In the genomic region with DNA sequence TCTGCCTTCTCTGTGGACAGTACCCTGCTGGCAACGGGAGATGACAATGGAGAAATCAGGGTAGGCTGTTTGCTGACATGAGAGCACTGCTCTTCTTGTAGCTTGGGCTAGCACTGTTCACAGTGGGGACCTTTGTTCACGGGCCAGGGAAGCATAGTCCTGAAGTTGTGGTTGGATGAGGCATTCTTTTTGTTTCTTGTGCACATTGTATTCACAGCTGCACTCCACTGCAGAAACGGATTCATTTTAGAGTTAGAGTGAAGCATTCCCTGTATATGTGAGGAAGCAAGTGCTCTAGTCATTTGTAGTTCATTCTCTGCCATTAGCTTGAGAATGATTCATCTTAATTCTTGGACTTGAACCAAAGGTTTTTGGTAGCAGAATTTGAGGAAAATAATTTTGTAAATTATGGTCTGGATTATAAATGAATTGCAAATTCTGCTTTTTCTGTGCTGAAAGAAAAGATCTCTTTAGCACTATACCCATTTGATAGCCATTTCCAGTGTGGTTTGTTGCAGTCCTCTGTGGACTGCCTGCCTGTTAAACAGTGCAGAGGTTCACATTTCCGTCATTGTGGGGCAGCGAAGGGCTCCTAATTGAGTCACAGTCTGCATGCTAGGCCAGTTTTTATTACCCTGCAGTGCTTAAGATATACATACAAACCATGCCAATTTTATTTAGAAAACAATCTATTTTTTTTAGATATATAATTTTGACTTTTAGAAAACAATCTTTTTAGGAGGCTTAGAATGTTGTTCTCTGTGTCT, we compare ENCODE assay signal across 1 cellular context.
TF ChIP-seq lines count a peak whose summit lies in the region.

No MANE protein-coding gene starts in this region.

TF ChIP-seq in Ishikawa, 13 proteins besides CTCF, POLR2A, EP300 and RAD21 (continued from another document):
- TF ChIP-seq, protein P1, sequence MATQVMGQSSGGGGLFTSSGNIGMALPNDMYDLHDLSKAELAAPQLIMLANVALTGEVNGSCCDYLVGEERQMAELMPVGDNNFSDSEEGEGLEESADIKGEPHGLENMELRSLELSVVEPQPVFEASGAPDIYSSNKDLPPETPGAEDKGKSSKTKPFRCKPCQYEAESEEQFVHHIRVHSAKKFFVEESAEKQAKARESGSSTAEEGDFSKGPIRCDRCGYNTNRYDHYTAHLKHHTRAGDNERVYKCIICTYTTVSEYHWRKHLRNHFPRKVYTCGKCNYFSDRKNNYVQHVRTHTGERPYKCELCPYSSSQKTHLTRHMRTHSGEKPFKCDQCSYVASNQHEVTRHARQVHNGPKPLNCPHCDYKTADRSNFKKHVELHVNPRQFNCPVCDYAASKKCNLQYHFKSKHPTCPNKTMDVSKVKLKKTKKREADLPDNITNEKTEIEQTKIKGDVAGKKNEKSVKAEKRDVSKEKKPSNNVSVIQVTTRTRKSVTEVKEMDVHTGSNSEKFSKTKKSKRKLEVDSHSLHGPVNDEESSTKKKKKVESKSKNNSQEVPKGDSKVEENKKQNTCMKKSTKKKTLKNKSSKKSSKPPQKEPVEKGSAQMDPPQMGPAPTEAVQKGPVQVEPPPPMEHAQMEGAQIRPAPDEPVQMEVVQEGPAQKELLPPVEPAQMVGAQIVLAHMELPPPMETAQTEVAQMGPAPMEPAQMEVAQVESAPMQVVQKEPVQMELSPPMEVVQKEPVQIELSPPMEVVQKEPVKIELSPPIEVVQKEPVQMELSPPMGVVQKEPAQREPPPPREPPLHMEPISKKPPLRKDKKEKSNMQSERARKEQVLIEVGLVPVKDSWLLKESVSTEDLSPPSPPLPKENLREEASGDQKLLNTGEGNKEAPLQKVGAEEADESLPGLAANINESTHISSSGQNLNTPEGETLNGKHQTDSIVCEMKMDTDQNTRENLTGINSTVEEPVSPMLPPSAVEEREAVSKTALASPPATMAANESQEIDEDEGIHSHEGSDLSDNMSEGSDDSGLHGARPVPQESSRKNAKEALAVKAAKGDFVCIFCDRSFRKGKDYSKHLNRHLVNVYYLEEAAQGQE (IDR thresholded peaks at IDR 0.05; ENCODE audit: low read depth) = no peak
- no peak for TF ChIP-seq EGR1 (IDR thresholded peaks at IDR 0.05)
TF ChIP-seq in Ishikawa: peak in this region for 1.
